In the genomic region with DNA sequence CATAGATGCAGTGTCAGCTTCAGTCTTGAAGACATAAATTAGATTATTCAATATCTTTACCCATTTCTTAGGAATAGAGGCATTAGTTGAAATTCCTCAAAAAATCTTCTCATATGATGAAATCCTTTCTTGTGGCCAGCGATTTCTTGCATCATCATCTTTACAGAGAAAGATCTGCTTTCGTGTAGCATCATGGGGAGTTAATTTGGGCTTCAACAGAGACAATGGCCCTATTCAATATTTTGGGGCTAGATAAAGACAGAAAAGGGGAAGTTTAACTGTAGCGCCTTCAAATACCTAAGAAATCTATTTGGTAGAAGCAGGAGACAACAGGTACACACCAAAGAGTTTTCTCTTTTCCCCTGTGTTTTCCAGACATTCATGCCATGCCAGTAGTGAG, we compare ENCODE assay signal across 21 cellular contexts.
"Had no signal": no experiment of that assay in that cellular context is flagged by ENCODE, and none has a peak within 500 bp of the region (broad histone marks: within the 10 kb centered on the region; RNA-seq: fewer than 3 reads in every experiment).

No MANE protein-coding gene starts in this region.

- DNase-seq: activated CD4-positive, alpha-beta T cell treated with anti-CD3 and anti-CD28 coated beads, Interleukin-2, amount 50 U/mL, for 1 hour; activated CD4-positive, CD25-positive, alpha-beta regulatory T cell; activated effector memory CD4-positive, alpha-beta T cell treated with Interleukin-2 at 50 U/mL for 16 hours; activated T-cell treated with anti-CD3 and anti-CD28 coated beads, Interleukin-2, amount 50 U/mL, for 1 hour; caudate nucleus; colonic mucosa; effector CD4-positive, alpha-beta T cell; heart right ventricle; left ventricle myocardium inferior; nucleus accumbens; trophoblast cell had no signal

- H3K4me3 ChIP-seq: colonic mucosa, heart right ventricle, left ventricle myocardium inferior, right atrium auricular region, smooth muscle cell had no signal

- ATAC-seq: heart right ventricle; natural killer cell treated with Interleukin-12 subunit alpha and Interleukin-12 subunit beta and Interleukin-15 and Interleukin-18, amount 100 ng/mL, for 72 hours; stimulated activated effector memory CD8-positive, alpha-beta T cell treated with anti-CD3 and anti-CD28 coated beads, Interleukin-12 subunit alpha, Interleukin-12 subunit beta, amount 100 ng/mL, for 72 hours had no signal

- H3K27ac Mint-ChIP-seq: activated naive CD4-positive, alpha-beta T cell treated with anti-CD3 and anti-CD28 coated beads, Interleukin-2, amount 50 U/mL, for 24 hours; memory B cell; natural killer cell treated with Interleukin-12 subunit alpha and Interleukin-12 subunit beta and Interleukin-15 and Interleukin-18, amount 100 ng/mL, for 72 hours; stimulated activated effector memory CD8-positive, alpha-beta T cell treated with anti-CD3 and anti-CD28 coated beads, Interleukin-12 subunit alpha, Interleukin-12 subunit beta, amount 100 ng/mL, for 72 hours had no signal

- H3K36me3 ChIP-seq: colonic mucosa, heart right ventricle, left ventricle myocardium inferior, right atrium auricular region had no signal

- H3K9me3 ChIP-seq: colonic mucosa, left ventricle myocardium inferior had no signal

- H3K4me1 ChIP-seq: colonic mucosa, left ventricle myocardium inferior, right atrium auricular region had no signal

- H3K36me3 Mint-ChIP-seq: memory B cell; natural killer cell treated with Interleukin-12 subunit alpha and Interleukin-12 subunit beta and Interleukin-15 and Interleukin-18, amount 100 ng/mL, for 72 hours; stimulated activated effector memory CD8-positive, alpha-beta T cell treated with anti-CD3 and anti-CD28 coated beads, Interleukin-12 subunit alpha, Interleukin-12 subunit beta, amount 100 ng/mL, for 72 hours had no signal

- H3K4me2 ChIP-seq: smooth muscle cell had no signal

- H3K27me3 ChIP-seq: colonic mucosa, right atrium auricular region had no signal

- H3K27ac ChIP-seq: colonic mucosa, heart right ventricle, left ventricle myocardium inferior, right atrium auricular region had no signal

- H3K9me3 Mint-ChIP-seq: activated naive CD4-positive, alpha-beta T cell treated with anti-CD3 and anti-CD28 coated beads, Interleukin-2, amount 50 U/mL, for 24 hours; memory B cell; natural killer cell treated with Interleukin-12 subunit alpha and Interleukin-12 subunit beta and Interleukin-15 and Interleukin-18, amount 100 ng/mL, for 72 hours; stimulated activated effector memory CD8-positive, alpha-beta T cell treated with anti-CD3 and anti-CD28 coated beads, Interleukin-12 subunit alpha, Interleukin-12 subunit beta, amount 100 ng/mL, for 72 hours had no signal

- H3K4me3 Mint-ChIP-seq: activated naive CD4-positive, alpha-beta T cell treated with anti-CD3 and anti-CD28 coated beads, Interleukin-2, amount 50 U/mL, for 24 hours; memory B cell; natural killer cell treated with Interleukin-12 subunit alpha and Interleukin-12 subunit beta and Interleukin-15 and Interleukin-18, amount 100 ng/mL, for 72 hours; stimulated activated effector memory CD8-positive, alpha-beta T cell treated with anti-CD3 and anti-CD28 coated beads, Interleukin-12 subunit alpha, Interleukin-12 subunit beta, amount 100 ng/mL, for 72 hours had no signal

- H3K27me3 Mint-ChIP-seq: activated naive CD4-positive, alpha-beta T cell treated with anti-CD3 and anti-CD28 coated beads, Interleukin-2, amount 50 U/mL, for 24 hours; natural killer cell treated with Interleukin-12 subunit alpha and Interleukin-12 subunit beta and Interleukin-15 and Interleukin-18, amount 100 ng/mL, for 72 hours had no signal

- FAIRE-seq: endothelial cell of umbilical vein, frontal cortex, keratinocyte, TTC549 had no signal
